ENCODE assay signal across 8 cellular contexts in genomic region chr1:226656201-226656600, GRCh38.
DNase-seq lines count a peak whose midpoint lies in the region; ATAC-seq lines count a peak whose summit lies in the region.

No MANE protein-coding gene starts in this region.

- peaks cover 24 to 84% (median 25%) of the 10 kb centered on the region in 3 donors for H3K4me1 Mint-ChIP-seq in naive B cell

- peak overlapping the region in 3 of 6 donors; percentile 44 to 81 (median 65) for H3K27ac Mint-ChIP-seq in naive B cell

- peak overlapping the region; percentile 83 for H3K27ac ChIP-seq in angular gyrus (ENCODE audit: low read depth, low read length)

- H3K36me3 Mint-ChIP-seq in naive B cell: no peaks in the 10 kb centered on the region

- peak overlapping the region in 7 of 8 donors; percentile 56 to 89 (median 70) for H3K4me3 Mint-ChIP-seq in naive B cell

- no peaks in the 10 kb centered on the region for H3K27me3 Mint-ChIP-seq in naive B cell

- H3K9me3 Mint-ChIP-seq in naive B cell: no peaks in the 10 kb centered on the region

- DNase-seq in DMS53 treated with DMSO at 0.1 percent for 48 hours (lab: John Stamatoyannopoulos, UW; ENCODE audit: unreplicated experiment) (peak; percentile 67), NAMALWA (ENCODE audit: low spot score) (peak; percentile 50), naive B cell (no peak), cerebellum (ENCODE audit: low spot score) (no peak)
- no peak for DNase-seq in stimulated activated naive CD4-positive, alpha-beta T cell (lab: John Stamatoyannopoulos, UW)

- ATAC-seq in naive B cell (ENCODE audit: low read depth in 2 of 2) (no peak), GM18870 (IDR thresholded peaks at IDR 0.05; ENCODE audit: unreplicated experiment) (no peak), GM21390 (IDR thresholded peaks at IDR 0.05; ENCODE audit: unreplicated experiment) (no peak)

Comparison
In these comparisons a context has a peak if more than half of its experiments do, and no peak if none do; other contexts are left out.
1. DNase-seq: peak in DMS53 treated with DMSO at 0.1 percent for 48 hours (single experiment) and NAMALWA (single experiment); none in naive B cell (single experiment), stimulated activated naive CD4-positive, alpha-beta T cell (0 of 6) and cerebellum (single experiment).